ENCODE assay signal across 1 cellular context in the genomic region with DNA sequence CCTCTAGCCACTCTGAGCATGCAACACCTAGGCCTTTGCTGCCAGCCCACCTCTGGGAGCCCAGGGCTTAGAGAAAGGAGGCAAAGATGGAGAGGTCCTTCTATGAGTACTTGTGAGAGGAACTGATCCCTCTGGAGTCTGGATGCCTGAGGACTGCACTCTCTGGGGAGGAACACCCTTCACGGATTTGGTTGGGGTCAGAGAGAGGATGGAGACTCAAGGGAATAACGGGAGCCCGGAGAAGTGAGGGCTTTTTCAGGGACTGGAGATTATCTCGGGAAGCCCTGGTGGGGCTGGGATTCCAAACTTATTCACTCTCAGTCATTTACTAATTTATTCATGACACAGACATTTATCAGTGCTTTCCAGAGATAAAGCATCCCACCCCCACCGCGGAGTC.
TF ChIP-seq lines count a peak whose summit lies in the region.

No MANE protein-coding gene starts in this region.

TF ChIP-seq in SK-N-SH treated with all-trans-retinoic acid at 6 μM for 48 hours, 23 proteins besides CTCF, POLR2A, EP300 and RAD21 (continued from another document):
- TF ChIP-seq ZNF8 (CRISPR knock-in tag; IDR thresholded peaks at IDR 0.05) (no peak), ESRRG (CRISPR knock-in tag; IDR thresholded peaks at IDR 0.05) (no peak)
